In genomic region chr3:144622845-144623244, GRCh38 we compare ENCODE assay signal across 16 cellular contexts.
"Had no signal": no experiment of that assay in that cellular context is flagged by ENCODE, and none has a peak within 500 bp of the region (broad histone marks: within the 10 kb centered on the region; RNA-seq: fewer than 3 reads in every experiment).

No MANE protein-coding gene starts in this region.

- H3K4me3 ChIP-seq: dorsolateral prefrontal cortex, psoas muscle, tibial artery had no signal

- ATAC-seq: activated CD8-positive, alpha-beta memory T cell treated with anti-CD3 and anti-CD28 coated beads, Interleukin-2, amount 10 ng/mL, durations not matched to agents 7 days and 5 days; left ventricle myocardium superior; psoas muscle; right cardiac atrium; stimulated activated naive CD8-positive, alpha-beta T cell treated with anti-CD3 and anti-CD28 coated beads, Interleukin-15, Interleukin-2, amounts not matched to agents 100 U/mL and 50 U/mL, for 24 hours had no signal

- H3K27ac ChIP-seq: dorsolateral prefrontal cortex, psoas muscle, tibial artery had no signal

- H3K36me3 ChIP-seq: tibial artery had no signal

- H3K27me3 ChIP-seq: dorsolateral prefrontal cortex, tibial artery had no signal

- H3K9me3 ChIP-seq: psoas muscle, tibial artery had no signal

- DNase-seq: activated B cell treated with CpG ODN at 0.5 μM for 24 hours; activated CD4-positive, alpha-beta memory T cell treated with anti-CD3 and anti-CD28 coated beads, Interleukin-2, amount 10 ng/mL, durations not matched to agents 7 days and 5 days; activated CD4-positive, alpha-beta T cell treated with anti-CD3 and anti-CD28 coated beads for 48 hours; activated CD8-positive, alpha-beta memory T cell treated with anti-CD3 and anti-CD28 coated beads, Interleukin-2, amount 10 ng/mL, durations not matched to agents 7 days and 5 days; activated naive CD4-positive, alpha-beta T cell treated with anti-CD3 and anti-CD28 coated beads for 36 hours; anterior cingulate cortex; caudate nucleus; dorsolateral prefrontal cortex; immature natural killer cell; left ventricle myocardium superior; right cardiac atrium; stimulated activated CD4-positive, alpha-beta T cell treated with anti-CD3 and anti-CD28 coated beads, Interleukin-2, amount 100 ng/mL, for 24 hours; stimulated activated naive CD8-positive, alpha-beta T cell treated with anti-CD3 and anti-CD28 coated beads, Interleukin-15, Interleukin-2, amounts not matched to agents 100 U/mL and 50 U/mL, for 24 hours; substantia nigra; tibial artery had no signal

- H3K4me1 ChIP-seq: psoas muscle, tibial artery had no signal
